In the genomic region with DNA sequence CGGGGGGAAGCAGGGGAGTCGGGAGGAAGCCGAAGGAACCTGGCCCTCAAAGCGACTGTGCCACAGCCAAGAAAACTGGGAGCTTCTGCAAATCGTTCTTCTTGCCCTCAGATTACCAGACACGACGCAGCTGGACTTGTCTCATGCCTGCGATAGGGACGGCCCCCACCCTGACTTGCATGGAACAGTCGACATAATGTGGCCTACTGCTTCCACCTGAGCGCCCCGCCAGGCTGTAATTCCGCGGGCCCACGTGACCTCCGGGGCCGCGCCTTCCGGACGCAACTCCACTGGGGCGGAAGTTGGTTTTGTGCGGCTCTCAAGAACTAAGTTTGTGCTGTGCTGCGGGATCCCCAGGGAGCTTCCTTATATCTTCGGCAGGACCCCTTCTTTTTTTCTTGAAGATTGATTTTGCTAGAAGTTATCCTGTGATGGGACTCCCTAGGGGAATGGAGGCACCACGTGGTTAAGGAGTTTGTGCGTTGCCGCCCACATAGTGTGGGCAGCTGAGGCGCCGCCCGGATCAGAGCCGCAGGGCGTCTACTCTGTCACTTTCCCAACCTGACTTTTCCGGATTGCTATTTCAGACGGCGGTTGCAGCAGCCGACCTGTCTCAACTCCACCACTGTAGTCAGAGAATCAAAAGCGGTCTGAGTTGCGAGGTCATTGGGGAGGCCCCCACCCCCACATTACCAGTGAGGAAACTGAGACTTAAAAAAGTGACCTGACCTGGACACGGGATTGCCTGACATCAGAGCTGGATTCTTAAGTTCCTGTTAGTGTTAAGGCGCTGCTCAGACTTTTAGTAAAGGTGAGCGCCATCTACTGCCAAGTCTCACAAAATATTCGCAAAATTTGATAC, we compare ENCODE assay signal across 8 cellular contexts.
DNase-seq lines count a peak whose midpoint lies in the region; ATAC-seq and TF ChIP-seq lines count a peak whose summit lies in the region.

No MANE protein-coding gene starts in this region.

- in situ Hi-C loops in GM18951 (cut with MboI; ENCODE audit: low sequenced_read_pairs, unreplicated experiment) = loop anchor here (10.0 kb wide), 1 partner anchor 198 kb away; no protein-coding TSS in a partner anchor

- TF ChIP-seq CTCF in AG09319 (IDR thresholded peaks at IDR 0.05; ENCODE audit: low read depth, low read length) = peak; percentile 48

- peak; percentile 88 for DNase-seq in AG09319 (ENCODE audit: extremely low read depth, low read depth)
- DNase-seq in NCI-H226 = peak; percentile 92
- DNase-seq in activated CD4-positive, CD25-positive, alpha-beta regulatory T cell (lab: John Stamatoyannopoulos, UW) = peak; percentile 85 to 94 (median 89)
- DNase-seq in central memory CD4-positive, alpha-beta T cell = peak; percentile 95
- DNase-seq in iris pigment epithelial cell (ENCODE audit: low read depth) = peak; percentile 94
- peak; percentile 82 to 86 for DNase-seq in stimulated activated CD4-positive, alpha-beta T cell treated with anti-CD3 and anti-CD28 coated beads, Interleukin-12 subunit alpha, Interleukin-12 subunit beta, amount 100 ng/mL, for 24 hours (ENCODE audit: low read depth in 2 of 2)

- peak; percentile 58 for TF ChIP-seq POLR2A in GM18951 (IDR thresholded peaks at IDR 0.05; ENCODE audit: extremely low read depth, insufficient read depth, insufficient read length)

- peak; percentile 68 for ATAC-seq in HG03280 (IDR thresholded peaks at IDR 0.05; ENCODE audit: unreplicated experiment)

Comparison
In these comparisons a context has a peak if more than half of its experiments do, and no peak if none do; other contexts are left out.
1. Peak in every context shown above with its lines: DNase-seq and ATAC-seq.